ENCODE assay signal across 14 cellular contexts in genomic region chr2:205366336-205367060, GRCh38.
"Had no signal": no experiment of that assay in that cellular context is flagged by ENCODE, and none has a peak within 500 bp of the region (broad histone marks: within the 10 kb centered on the region; RNA-seq: fewer than 3 reads in every experiment).

No MANE protein-coding gene starts in this region.

- H3K36me3 ChIP-seq: right lobe of liver, uterus had no signal

- H3K27ac ChIP-seq: psoas muscle, right lobe of liver, testis, uterus had no signal

- H3K27me3 ChIP-seq: right lobe of liver, testis, uterus had no signal

- ATAC-seq: activated T-helper 17 cell treated with anti-CD3 and anti-CD28 coated beads, Interleukin-2, amount 50 U/mL, for 72 hours; psoas muscle; right lobe of liver; T-helper 17 cell had no signal

- H3K4me3 ChIP-seq: psoas muscle, right lobe of liver, testis, uterus had no signal

- H3K4me1 ChIP-seq: psoas muscle, right lobe of liver, uterus had no signal

- DNase-seq: activated CD4-positive, alpha-beta T cell treated with anti-CD3 and anti-CD28 coated beads, Interleukin-2, amount 10 ng/mL, durations not matched to agents 7 days and 5 days; activated CD4-positive, CD25-positive, alpha-beta regulatory T cell; activated naive CD4-positive, alpha-beta T cell treated with anti-CD3 and anti-CD28 coated beads for 36 hours; activated T-cell treated with anti-CD3 and anti-CD28 coated beads for 4 hours; hypothalamus; immature natural killer cell; psoas muscle; right lobe of liver; stimulated activated CD4-positive, alpha-beta T cell treated with anti-CD3 and anti-CD28 coated beads, Interleukin-12 subunit alpha, Interleukin-12 subunit beta, amount 100 ng/mL, for 4 hours; stimulated activated naive CD4-positive, alpha-beta T cell treated with Interleukin-2 at 50 U/mL for 16 hours; T-helper 17 cell; testis; uterus had no signal

- H3K9me3 ChIP-seq: psoas muscle, right lobe of liver, testis, uterus had no signal
